28 cellular contexts compared by ENCODE assay signal in genomic region chr7:44898059-44898458, GRCh38.
"Had no signal": no experiment of that assay in that cellular context is flagged by ENCODE, and none has a peak within 500 bp of the region (broad histone marks: within the 10 kb centered on the region; RNA-seq: fewer than 3 reads in every experiment).

No MANE protein-coding gene starts in this region.

- DNase-seq: activated CD4-positive, alpha-beta memory T cell treated with anti-CD3 and anti-CD28 coated beads for 36 hours; activated CD4-positive, alpha-beta T cell treated with anti-CD3 and anti-CD28 coated beads for 48 hours; activated effector memory CD4-positive, alpha-beta T cell treated with Interleukin-2 at 50 U/mL for 16 hours; activated naive CD4-positive, alpha-beta T cell treated with Interleukin-2 at 50 U/mL for 16 hours; activated T-cell treated with anti-CD3 and anti-CD28 coated beads for 4 hours; activated T-cell treated with anti-CD3 and anti-CD28 coated beads, Interleukin-2, amount 50 U/mL, for 72 hours; anterior cingulate cortex; endodermal cell; foreskin keratinocyte; heart left ventricle; naive B cell; nucleus accumbens; psoas muscle; spleen; stimulated activated naive CD8-positive, alpha-beta T cell treated with anti-CD3 and anti-CD28 coated beads, Interleukin-15, Interleukin-2, amounts not matched to agents 100 U/mL and 50 U/mL, for 24 hours; T-helper 9 cell; testis; trophoblast cell; uterus had no signal

- H3K36me3 Mint-ChIP-seq: activated CD4-positive, alpha-beta memory T cell treated with anti-CD3 and anti-CD28 coated beads for 36 hours; activated naive CD8-positive, alpha-beta T cell; mesothelial cell of epicardium; naive B cell had no signal

- H3K4me3 Mint-ChIP-seq: activated CD4-positive, alpha-beta memory T cell treated with anti-CD3 and anti-CD28 coated beads for 36 hours; activated naive CD8-positive, alpha-beta T cell; activated T-cell treated with anti-CD3 and anti-CD28 coated beads, Interleukin-2, amount 50 U/mL, for 72 hours; central memory CD8-positive, alpha-beta T cell; dendritic cell treated with granulocyte-macrophage colony-stimulating factor and Interleukin-4, amounts not matched to agents 40 ng/mL and 50 ng/mL, for 4 days; endodermal cell; mesothelial cell of epicardium; naive B cell; neural crest cell; T-helper 1 cell treated with Interleukin-12 subunit alpha and Interleukin-12 subunit beta and Interleukin-4 antibody, amounts not matched to agents 30 μg/mL and 1 μg/mL, for 36 hours had no signal

- H3K27me3 Mint-ChIP-seq: activated CD4-positive, alpha-beta memory T cell treated with anti-CD3 and anti-CD28 coated beads for 36 hours; activated naive CD8-positive, alpha-beta T cell; central memory CD8-positive, alpha-beta T cell; dendritic cell treated with granulocyte-macrophage colony-stimulating factor and Interleukin-4, amounts not matched to agents 40 ng/mL and 50 ng/mL, for 4 days had no signal

- H3K27me3 ChIP-seq: esophagus muscularis mucosa, foreskin keratinocyte, heart left ventricle, spleen, testis, uterus had no signal

- H3K4me1 ChIP-seq: esophagus muscularis mucosa, foreskin keratinocyte, parathyroid adenoma, testis, uterus had no signal

- H3K9me3 Mint-ChIP-seq: activated CD4-positive, alpha-beta memory T cell treated with anti-CD3 and anti-CD28 coated beads for 36 hours; central memory CD8-positive, alpha-beta T cell; dendritic cell treated with granulocyte-macrophage colony-stimulating factor and Interleukin-4, amounts not matched to agents 40 ng/mL and 50 ng/mL, for 4 days; mesothelial cell of epicardium; naive B cell; neural crest cell; T-helper 1 cell treated with Interleukin-12 subunit alpha and Interleukin-12 subunit beta and Interleukin-4 antibody, amounts not matched to agents 30 μg/mL and 1 μg/mL, for 36 hours had no signal

- H3K27ac Mint-ChIP-seq: activated CD4-positive, alpha-beta memory T cell treated with anti-CD3 and anti-CD28 coated beads for 36 hours; dendritic cell treated with granulocyte-macrophage colony-stimulating factor and Interleukin-4, amounts not matched to agents 40 ng/mL and 50 ng/mL, for 4 days; endodermal cell; mesothelial cell of epicardium had no signal

- H3K9ac ChIP-seq: parathyroid adenoma had no signal

- H3K27ac ChIP-seq: esophagus muscularis mucosa, foreskin keratinocyte, heart left ventricle, parathyroid adenoma, psoas muscle, spleen, testis, uterus, VCaP had no signal

- H3K4me3 ChIP-seq: esophagus muscularis mucosa, heart left ventricle, psoas muscle, spleen, testis, uterus had no signal

- H3K36me3 ChIP-seq: esophagus muscularis mucosa, heart left ventricle, spleen, uterus had no signal

- H2AFZ ChIP-seq: parathyroid adenoma had no signal

- H3K9me3 ChIP-seq: esophagus muscularis mucosa, heart left ventricle, psoas muscle, spleen, testis, uterus had no signal

- ATAC-seq: activated T-cell treated with anti-CD3 and anti-CD28 coated beads, Interleukin-2, amount 50 U/mL, for 72 hours; foreskin keratinocyte; heart left ventricle; psoas muscle; stimulated activated naive CD8-positive, alpha-beta T cell treated with anti-CD3 and anti-CD28 coated beads, Interleukin-15, Interleukin-2, amounts not matched to agents 100 U/mL and 50 U/mL, for 24 hours had no signal

- H3K4me1 Mint-ChIP-seq: endodermal cell, mesothelial cell of epicardium, naive B cell had no signal
